Comparison of ENCODE assay signal across 15 cellular contexts in genomic region chr5:172816887-172817418, GRCh38. TPM values are rescaled to one million over a fixed set of nuclear protein-coding genes. Genes with fewer than 3 reads are reported as not detected.
DNase-seq lines count a peak whose midpoint lies in the region; ATAC-seq and TF ChIP-seq lines count a peak whose summit lies in the region.
"Had no signal": no experiment of that assay in that cellular context is flagged by ENCODE, and none has a peak within 500 bp of the region (broad histone marks: within the 10 kb centered on the region; RNA-seq: fewer than 3 reads in every experiment).

No MANE protein-coding gene starts in this region.

- no peaks in the 10 kb centered on the region for H3K27me3 ChIP-seq in SJSA1 (replicated peaks)
- H3K27me3 ChIP-seq: BLaER1 had no signal

- H3K4me3 ChIP-seq in SJSA1 (no peak overlapping the region), fibroblast of pulmonary artery (replicated peaks; ENCODE audit: low read depth, low read length) (no peak overlapping the region)
- H3K4me3 ChIP-seq: BLaER1, coronary artery, SK-N-MC had no signal

- H3K4me1 Mint-ChIP-seq in activated T-cell treated with anti-CD3 and anti-CD28 coated beads, Interleukin-2, amount 50 U/mL, for 72 hours (ENCODE audit: low read depth) = peaks cover 24% of the 10 kb centered on the region
- H3K4me1 Mint-ChIP-seq in stimulated activated effector memory CD8-positive, alpha-beta T cell treated with anti-CD3 and anti-CD28 coated beads, Interleukin-12 subunit alpha, Interleukin-12 subunit beta, amount 100 ng/mL, for 72 hours = peaks cover 12% of the 10 kb centered on the region
- H3K4me1 Mint-ChIP-seq: activated CD8-positive, alpha-beta memory T cell treated with anti-CD3 and anti-CD28 coated beads, Interleukin-2, amount 10 ng/mL, durations not matched to agents 7 days and 5 days had no signal

- no peaks in the 10 kb centered on the region for H3K27me3 Mint-ChIP-seq in activated T-cell treated with anti-CD3 and anti-CD28 coated beads, Interleukin-2, amount 50 U/mL, for 72 hours (ENCODE audit: low read depth)

- no peaks in the 10 kb centered on the region; the same call in 1 of the 2 replicates for H3K9me3 ChIP-seq in SJSA1 (replicated peaks)
- H3K9me3 ChIP-seq: BLaER1 had no signal

- no peaks in the 10 kb centered on the region for H3K36me3 ChIP-seq in SJSA1
- H3K36me3 ChIP-seq: BLaER1 had no signal

- no peak for DNase-seq in activated T-cell treated with anti-CD3 and anti-CD28 coated beads, Interleukin-2, amount 50 U/mL, for 72 hours
- DNase-seq in activated T-cell treated with anti-CD3 and anti-CD28 coated beads for 4 hours = no peak
- peak; percentile 54 to 69 for DNase-seq in SJSA1 (ENCODE audit: low read depth in 1 of 2, low spot score in 2 of 2)
- DNase-seq in fibroblast of pulmonary artery (ENCODE audit: low read depth) = peak; percentile 65
- no peak for DNase-seq in stimulated activated effector memory CD8-positive, alpha-beta T cell treated with anti-CD3 and anti-CD28 coated beads, Interleukin-12 subunit alpha, Interleukin-12 subunit beta, amount 100 ng/mL, for 72 hours (ENCODE audit: low spot score in 2 of 2)
- DNase-seq in Ammon's horn (ENCODE audit: low spot score) = no peak
- DNase-seq: activated CD8-positive, alpha-beta memory T cell treated with anti-CD3 and anti-CD28 coated beads, Interleukin-2, amount 10 ng/mL, durations not matched to agents 7 days and 5 days; islet precursor cell; NCI-H146; retina had no signal

- TF ChIP-seq CTCF in fibroblast of pulmonary artery (IDR thresholded peaks at IDR 0.05; ENCODE audit: low read length, missing control alignments) = no peak

- H3K4me3 Mint-ChIP-seq in activated T-cell treated with anti-CD3 and anti-CD28 coated beads, Interleukin-2, amount 50 U/mL, for 72 hours = no peak overlapping the region
- no peak overlapping the region for H3K4me3 Mint-ChIP-seq in stimulated activated effector memory CD8-positive, alpha-beta T cell treated with anti-CD3 and anti-CD28 coated beads, Interleukin-12 subunit alpha, Interleukin-12 subunit beta, amount 100 ng/mL, for 72 hours
- H3K4me3 Mint-ChIP-seq: activated CD8-positive, alpha-beta memory T cell treated with anti-CD3 and anti-CD28 coated beads, Interleukin-2, amount 10 ng/mL, durations not matched to agents 7 days and 5 days had no signal

- no peaks in the 10 kb centered on the region for H3K36me3 Mint-ChIP-seq in activated T-cell treated with anti-CD3 and anti-CD28 coated beads, Interleukin-2, amount 50 U/mL, for 72 hours (ENCODE audit: insufficient read depth in 2 of 2)
- H3K36me3 Mint-ChIP-seq in stimulated activated effector memory CD8-positive, alpha-beta T cell treated with anti-CD3 and anti-CD28 coated beads, Interleukin-12 subunit alpha, Interleukin-12 subunit beta, amount 100 ng/mL, for 72 hours = no peaks in the 10 kb centered on the region
- H3K36me3 Mint-ChIP-seq: activated CD8-positive, alpha-beta memory T cell treated with anti-CD3 and anti-CD28 coated beads, Interleukin-2, amount 10 ng/mL, durations not matched to agents 7 days and 5 days had no signal

- no peak overlapping the region for H3K27ac ChIP-seq in SJSA1
- H3K27ac ChIP-seq: BLaER1, coronary artery, SK-N-MC had no signal

- ATAC-seq in activated T-cell treated with anti-CD3 and anti-CD28 coated beads, Interleukin-2, amount 50 U/mL, for 72 hours (replicated peaks in 1 of 2) = peak; percentile 53 to 68
- peak; percentile 66 for ATAC-seq in stimulated activated effector memory CD8-positive, alpha-beta T cell treated with anti-CD3 and anti-CD28 coated beads, Interleukin-12 subunit alpha, Interleukin-12 subunit beta, amount 100 ng/mL, for 72 hours
- ATAC-seq in GM21576 (IDR thresholded peaks at IDR 0.05; ENCODE audit: unreplicated experiment) (no peak), HG03196 (IDR thresholded peaks at IDR 0.05; ENCODE audit: unreplicated experiment) (no peak)
- ATAC-seq: activated CD8-positive, alpha-beta memory T cell treated with anti-CD3 and anti-CD28 coated beads, Interleukin-2, amount 10 ng/mL, durations not matched to agents 7 days and 5 days had no signal

- no peak overlapping the region for H3K27ac Mint-ChIP-seq in activated T-cell treated with anti-CD3 and anti-CD28 coated beads, Interleukin-2, amount 50 U/mL, for 72 hours
- no peak overlapping the region for H3K27ac Mint-ChIP-seq in stimulated activated effector memory CD8-positive, alpha-beta T cell treated with anti-CD3 and anti-CD28 coated beads, Interleukin-12 subunit alpha, Interleukin-12 subunit beta, amount 100 ng/mL, for 72 hours
- H3K27ac Mint-ChIP-seq: activated CD8-positive, alpha-beta memory T cell treated with anti-CD3 and anti-CD28 coated beads, Interleukin-2, amount 10 ng/mL, durations not matched to agents 7 days and 5 days had no signal

- H3K9me3 Mint-ChIP-seq in activated T-cell treated with anti-CD3 and anti-CD28 coated beads, Interleukin-2, amount 50 U/mL, for 72 hours = peaks cover 0 to 2% of the 10 kb centered on the region in 2 donors
- no peaks in the 10 kb centered on the region for H3K9me3 Mint-ChIP-seq in stimulated activated effector memory CD8-positive, alpha-beta T cell treated with anti-CD3 and anti-CD28 coated beads, Interleukin-12 subunit alpha, Interleukin-12 subunit beta, amount 100 ng/mL, for 72 hours

- H3K4me1 ChIP-seq in SJSA1 (replicated peaks) = peaks cover 22% of the 10 kb centered on the region

RNA-seq across cellular contexts. Expression of gene ERGIC1, which starts 17.1 kb away (rescaled TPM):
- total RNA-seq in activated T-cell treated with anti-CD3 and anti-CD28 coated beads, Interleukin-2, amount 50 U/mL, for 72 hours = 10 to 100 TPM; 66.3 to 69.3 TPM
- total RNA-seq in SJSA1 (2014; rRNA removed; shearing (Covaris generic)) = 115 and 202 TPM in 2 replicates

RNA-seq across cellular contexts. Expression of gene DUSP1, which starts 46.0 kb away (rescaled TPM):
- 10 to 100 TPM; 14.5 to 24.5 TPM for total RNA-seq in activated T-cell treated with anti-CD3 and anti-CD28 coated beads, Interleukin-2, amount 50 U/mL, for 72 hours
- total RNA-seq in SJSA1 (2014; rRNA removed; shearing (Covaris generic)) = 322 and 475 TPM in 2 replicates

Comparison
In these comparisons a context has a peak if more than half of its experiments do, and no peak if none do; other contexts are left out.
1. ATAC-seq: peak in activated T-cell treated with anti-CD3 and anti-CD28 coated beads, Interleukin-2, amount 50 U/mL, for 72 hours (2 of 2) and stimulated activated effector memory CD8-positive, alpha-beta T cell treated with anti-CD3 and anti-CD28 coated beads, Interleukin-12 subunit alpha, Interleukin-12 subunit beta, amount 100 ng/mL, for 72 hours (single experiment); none in GM21576 (single experiment) and HG03196 (single experiment).
2. DNase-seq: peak in SJSA1 (2 of 2) and fibroblast of pulmonary artery (single experiment); none in activated T-cell treated with anti-CD3 and anti-CD28 coated beads, Interleukin-2, amount 50 U/mL, for 72 hours (0 of 2), activated T-cell treated with anti-CD3 and anti-CD28 coated beads for 4 hours (single experiment), stimulated activated effector memory CD8-positive, alpha-beta T cell treated with anti-CD3 and anti-CD28 coated beads, Interleukin-12 subunit alpha, Interleukin-12 subunit beta, amount 100 ng/mL, for 72 hours (0 of 2) and Ammon's horn (single experiment).
3. RNA of gene DUSP1, which starts 46.0 kb away (total RNA-seq): 322 to 475 TPM in SJSA1; 14.5 to 24.5 TPM in activated T-cell treated with anti-CD3 and anti-CD28 coated beads, Interleukin-2, amount 50 U/mL, for 72 hours; every median in the first group is over 10 times any median in the second.